ENCODE assay signal across 25 cellular contexts in the genomic region with DNA sequence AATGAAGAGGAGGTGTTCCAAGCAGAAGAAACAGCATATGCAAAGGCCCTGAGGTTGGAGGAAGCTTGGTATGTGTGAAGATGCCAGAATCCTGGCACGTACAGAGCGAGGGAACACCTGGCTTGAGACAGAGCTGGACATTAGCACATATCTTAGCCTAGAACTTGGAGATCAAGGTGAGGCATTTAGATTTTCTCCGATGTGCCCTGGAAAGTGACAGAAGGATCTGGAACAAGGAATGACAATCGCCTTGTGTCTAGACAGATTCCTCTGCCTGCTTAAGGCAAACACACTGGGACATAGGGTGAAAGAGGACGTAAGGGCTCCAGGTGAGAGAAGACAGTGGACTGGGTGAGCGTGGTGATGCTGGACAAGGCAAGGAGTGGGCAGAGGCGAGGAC. TPM values are rescaled to one million over a fixed set of nuclear protein-coding genes. Genes with fewer than 3 reads are reported as not detected.
A peak's percentile ranks its signal among the peaks of the same experiment; 100 is the strongest.
DNase-seq lines count a peak whose midpoint lies in the region; ATAC-seq and TF ChIP-seq lines count a peak whose summit lies in the region.
"Had no signal": no experiment of that assay in that cellular context is flagged by ENCODE, and none has a peak within 500 bp of the region (broad histone marks: within the 10 kb centered on the region; RNA-seq: fewer than 3 reads in every experiment).

No MANE protein-coding gene starts in this region.

- no peaks in the 10 kb centered on the region for H3K9me1 ChIP-seq in IMR-90 (ENCODE audit: insufficient read depth, low read length)

- H3K36me3 ChIP-seq in HEK293 (ENCODE audit: control insufficient read depth in 2 of 2, insufficient read depth in 1 of 2, low read length in 2 of 2) (no peaks in the 10 kb centered on the region), IMR-90 (ENCODE audit: control insufficient read depth, insufficient read depth, low read length) (no peaks in the 10 kb centered on the region), trophoblast cell (ENCODE audit: control insufficient read depth in 1 of 2, insufficient read depth in 2 of 2, low read length in 2 of 2) (no peaks in the 10 kb centered on the region)
- H3K36me3 ChIP-seq: BE2C, BLaER1 had no signal

- no peak overlapping the region for H2BK20ac ChIP-seq in IMR-90 (ENCODE audit: low read depth, low read length)

- WGBS in IMR-90 (ENCODE audit: extremely low coverage in 2 of 2, insufficient read length in 1 of 2), 2 experiments = 19% methylated on average over 3 of the region's 7 CpGs; no CpG with 5 or more reads in 1 of the 2 experiments
- WGBS in trophoblast cell (ENCODE audit: extremely low coverage, insufficient coverage, insufficient read length) = no CpG with 5 or more reads among the region's 7 CpGs

- no peak overlapping the region for H4K91ac ChIP-seq in IMR-90 (ENCODE audit: insufficient read depth, low read depth, low read length)
- no peak overlapping the region for H4K91ac ChIP-seq in trophoblast cell (ENCODE audit: low read depth, low read length)

- H3K4ac ChIP-seq in IMR-90 (ENCODE audit: low read depth, low read length) (no peak overlapping the region), trophoblast cell (ENCODE audit: low read depth, low read length) (no peak overlapping the region)

- H4K8ac ChIP-seq in IMR-90 (ENCODE audit: low read depth in 2 of 2, low read length in 2 of 2) = no peak overlapping the region
- no peak overlapping the region for H4K8ac ChIP-seq in trophoblast cell (ENCODE audit: low read depth, low read length)

- DNase-seq in IMR-90 (no peak), trophoblast cell (peak; percentile 59 to 86), NCI-H1092 (lab: John Stamatoyannopoulos, UW) (no peak), NCI-H1694 treated with DMSO at 0.1 percent for 48 hours (lab: John Stamatoyannopoulos, UW) (no peak)
- DNase-seq: 8988T; ACHN; BE2C; C1 segment of cervical spinal cord; CD4-positive, alpha-beta memory T cell; CD4-positive, CD25-positive, alpha-beta regulatory T cell; CD8-positive, alpha-beta memory T cell; COR-L47; DMS 273 treated with DMSO at 0.1 percent for 48 hours; DMS153; DMS53; DMS79; DND-41; EL; GDM1 had no signal

- H3K4me1 ChIP-seq in HEK293 (ENCODE audit: control insufficient read depth, insufficient read depth, low read length) = no peaks in the 10 kb centered on the region
- H3K4me1 ChIP-seq in IMR-90 (ENCODE audit: control insufficient read depth, insufficient read depth, low read length) = no peaks in the 10 kb centered on the region
- no peaks in the 10 kb centered on the region for H3K4me1 ChIP-seq in trophoblast cell (ENCODE audit: control insufficient read depth in 1 of 2, insufficient read depth in 2 of 2, low read length in 2 of 2)
- H3K4me1 ChIP-seq: BE2C, BLaER1 had no signal

- no peak overlapping the region for H2BK15ac ChIP-seq in IMR-90 (ENCODE audit: low read depth, low read length)

- no peaks in the 10 kb centered on the region for H4K20me1 ChIP-seq in IMR-90 (ENCODE audit: insufficient read depth, low read length)
- H4K20me1 ChIP-seq: BLaER1 had no signal

- H3K79me1 ChIP-seq in IMR-90 (ENCODE audit: low read depth in 1 of 2, low read length in 2 of 2) = no peaks in the 10 kb centered on the region
- H3K79me1 ChIP-seq in trophoblast cell (ENCODE audit: low read length) = no peaks in the 10 kb centered on the region

- no peak overlapping the region for H2AK5ac ChIP-seq in IMR-90 (ENCODE audit: low read depth, low read length)
- no peak overlapping the region for H2AK5ac ChIP-seq in trophoblast cell (ENCODE audit: low read length)

- H3K14ac ChIP-seq in IMR-90 (replicated peaks; ENCODE audit: low read depth, low read length) (no peak overlapping the region), trophoblast cell (ENCODE audit: low read length) (no peak overlapping the region)

- no peaks in the 10 kb centered on the region for H3K27me3 ChIP-seq in IMR-90 (ENCODE audit: control insufficient read depth, insufficient read depth, low read length)
- H3K27me3 ChIP-seq in trophoblast cell (ENCODE audit: insufficient read depth, low read length) = no peaks in the 10 kb centered on the region
- H3K27me3 ChIP-seq: BE2C, BLaER1 had no signal

- H3K56ac ChIP-seq in IMR-90 (ENCODE audit: extremely low read depth, insufficient read depth, low read length) = no peak overlapping the region

- no peak overlapping the region for H3K18ac ChIP-seq in IMR-90 (ENCODE audit: low read depth, low read length)
- no peak overlapping the region for H3K18ac ChIP-seq in trophoblast cell (ENCODE audit: low read length)

- no peak overlapping the region for H3K9ac ChIP-seq in IMR-90 (ENCODE audit: low read depth, low read length)
- H3K9ac ChIP-seq in trophoblast cell (ENCODE audit: low read length) = no peak overlapping the region
- H3K9ac ChIP-seq: BLaER1 had no signal

- no peak overlapping the region for H3K4me2 ChIP-seq in IMR-90 (ENCODE audit: low read depth, low read length)
- H3K4me2 ChIP-seq in trophoblast cell (ENCODE audit: low read length) = no peak overlapping the region
- H3K4me2 ChIP-seq: BLaER1 had no signal

- CTCF ChIA-PET in HEK293 (lab: Yijun Ruan, JAX) = interaction anchor here (0.6 to 1.6 kb wide), 3 partner anchors 14 to 364 kb away, joined by 3 to 4 read pairs (median 4); no protein-coding TSS in a partner anchor
- CTCF ChIA-PET in IMR-90 (lab: Yijun Ruan, JAX) = no interaction called here

- peak overlapping the region; percentile 42 for H2AK9ac ChIP-seq in IMR-90 (replicated peaks; ENCODE audit: low read depth, low read length, poor library complexity)

- no peak for TF ChIP-seq CTCF in HEK293 (tag by site-specific recombination; IDR thresholded peaks at IDR 0.05)
- TF ChIP-seq CTCF in IMR-90 (conservative IDR thresholded peaks at IDR 0.05; ENCODE audit: low read depth, low read length) = no peak

- intact Hi-C loops in IMR-90 (cut with micrococcal nuclease) = no loop called here

- in situ Hi-C loops in IMR-90 (cut with MboI; ENCODE audit: low sequenced_read_pairs) = no loop called here

- no peak for TF ChIP-seq POLR2A in IMR-90 (IDR thresholded peaks at IDR 0.05; ENCODE audit: low read depth, low read length)

- H3K9me3 ChIP-seq in HEK293 (ENCODE audit: control insufficient read depth, insufficient read depth, low read depth, low read length) (no peaks in the 10 kb centered on the region), IMR-90 (ENCODE audit: control insufficient read depth, insufficient read depth, low read length) (peaks cover 29% of the 10 kb centered on the region), trophoblast cell (ENCODE audit: insufficient read depth, low read depth, low read length) (peaks cover 4% of the 10 kb centered on the region)
- H3K9me3 ChIP-seq: BE2C, BLaER1 had no signal

- H4K5ac ChIP-seq in IMR-90 (ENCODE audit: low read depth, low read length) = no peak overlapping the region

- H2AFZ ChIP-seq in IMR-90 (replicated peaks; ENCODE audit: low read length, poor library complexity) (no peak overlapping the region), trophoblast cell (ENCODE audit: insufficient read depth, low read length, poor library complexity) (no peak overlapping the region)

- H2BK5ac ChIP-seq in IMR-90 (ENCODE audit: low read depth, low read length, poor library complexity, severe bottlenecking) = no peak overlapping the region
- H2BK5ac ChIP-seq in trophoblast cell (ENCODE audit: low read depth, low read length, poor library complexity) = no peak overlapping the region

- TF ChIP-seq RAD21 in IMR-90 (IDR thresholded peaks at IDR 0.05; ENCODE audit: low read length) = no peak

- H3K4me3 ChIP-seq in HEK293 (ENCODE audit: low read depth, low read length) = no peak overlapping the region
- no peak overlapping the region for H3K4me3 ChIP-seq in IMR-90 (ENCODE audit: insufficient read depth, low read depth, low read length)
- H3K4me3 ChIP-seq in trophoblast cell (ENCODE audit: low read depth, low read length) = no peak overlapping the region
- H3K4me3 ChIP-seq: BLaER1, GM12878 had no signal

- no peak overlapping the region for H3K27ac ChIP-seq in HEK293 (ENCODE audit: extremely low read depth, low read depth, low read length)
- H3K27ac ChIP-seq in IMR-90 (ENCODE audit: insufficient read depth, low read length) = no peak overlapping the region
- no peak overlapping the region for H3K27ac ChIP-seq in trophoblast cell (ENCODE audit: low read depth, low read length)
- H3K27ac ChIP-seq: BLaER1 had no signal

- no peak for ATAC-seq in IMR-90 (ENCODE audit: low read depth)
- ATAC-seq: GM12878 had no signal

- no peak overlapping the region for H3K23ac ChIP-seq in IMR-90 (ENCODE audit: low read depth, low read length)
- H3K23ac ChIP-seq in trophoblast cell (ENCODE audit: low read length) = no peak overlapping the region

- H3K79me2 ChIP-seq in trophoblast cell (ENCODE audit: control insufficient read depth, insufficient read depth, low read length, poor library complexity) = no peaks in the 10 kb centered on the region

- dilution Hi-C loops in IMR-90 (cut with HindIII; ENCODE audit: low sequenced_read_pairs, unreplicated experiment) = no loop called here

- no peak overlapping the region for H2BK12ac ChIP-seq in trophoblast cell (ENCODE audit: low read length)

- H2BK120ac ChIP-seq in IMR-90 (ENCODE audit: low read depth, low read length) = no peak overlapping the region
- no peak overlapping the region for H2BK120ac ChIP-seq in trophoblast cell (ENCODE audit: insufficient read depth, low read length, poor library complexity)

- no peak overlapping the region for H4K12ac ChIP-seq in trophoblast cell (ENCODE audit: low read depth, low read length)

- POLR2A ChIA-PET in HEK293 (lab: Yijun Ruan, JAX) = no interaction called here
- POLR2A ChIA-PET in IMR-90 (lab: Charles Lee; ENCODE audit: unreplicated experiment) = no interaction called here

- BruUV-seq in IMR-90 (replicated peaks; lab: Mats Ljungman, UMichigan) = no TSS peak

TF ChIP-seq in HEK293, 187 proteins besides CTCF, POLR2A, EP300 and RAD21:
- TF ChIP-seq ZNF311 (tag by site-specific recombination; IDR thresholded peaks at IDR 0.05; ENCODE audit: borderline replicate concordance) (no peak), ZNF623 (tag by site-specific recombination; IDR thresholded peaks at IDR 0.05) (peak; percentile 69)

TF ChIP-seq in IMR-90, 13 proteins besides CTCF, POLR2A, EP300 and RAD21:
- no peak for TF ChIP-seq BHLHE40 (IDR thresholded peaks at IDR 0.05; ENCODE audit: low read depth, low read length)
- TF ChIP-seq FOS (IDR thresholded peaks at IDR 0.05; ENCODE audit: low read depth, low read length) = no peak
- no peak for TF ChIP-seq RCOR1 (IDR thresholded peaks at IDR 0.05; ENCODE audit: insufficient replicate concordance, low read length)
- TF ChIP-seq MAZ (IDR thresholded peaks at IDR 0.05; ENCODE audit: borderline replicate concordance, low read depth, low read length) = no peak

RNA-seq across cellular contexts. Expression of a gene that starts 32.2 kb away (rescaled TPM):
- total RNA-seq in IMR-90 (2012; rRNA removed) = not detected in 2 replicates
- 0.09 TPM in 1 of 2 replicates, not detected in the other for polyA plus RNA-seq in IMR-90 (2012; rRNA removed)
- polyA plus RNA-seq in IMR-90 (2012; cell fraction: cytosol; rRNA removed) = not detected in 2 replicates
- polyA plus RNA-seq in IMR-90 (2012; cell fraction: nucleus; rRNA removed; ENCODE audit: low replicate concordance) = not detected in 2 replicates
- polyA plus RNA-seq in trophoblast cell (2013) = under 0.01 and 0.01 TPM in 2 replicates
- total RNA-seq: CD4-positive, alpha-beta memory T cell; CD4-positive, CD25-positive, alpha-beta regulatory T cell; CD8-positive, alpha-beta memory T cell; G401; GM12878 had no signal
- polyA plus RNA-seq: AG04450; CD14-positive monocyte; CD4-positive, alpha-beta memory T cell; CD4-positive, CD25-positive, alpha-beta regulatory T cell; CD8-positive, alpha-beta memory T cell had no signal

Comparison
In these comparisons a context has a peak if more than half of its experiments do, and no peak if none do; other contexts are left out.
1. DNase-seq: peak in trophoblast cell (2 of 2); none in IMR-90 (single experiment), NCI-H1092 (single experiment) and NCI-H1694 treated with DMSO at 0.1 percent for 48 hours (single experiment).